ENCODE assay signal across 7 cellular contexts in the genomic region with DNA sequence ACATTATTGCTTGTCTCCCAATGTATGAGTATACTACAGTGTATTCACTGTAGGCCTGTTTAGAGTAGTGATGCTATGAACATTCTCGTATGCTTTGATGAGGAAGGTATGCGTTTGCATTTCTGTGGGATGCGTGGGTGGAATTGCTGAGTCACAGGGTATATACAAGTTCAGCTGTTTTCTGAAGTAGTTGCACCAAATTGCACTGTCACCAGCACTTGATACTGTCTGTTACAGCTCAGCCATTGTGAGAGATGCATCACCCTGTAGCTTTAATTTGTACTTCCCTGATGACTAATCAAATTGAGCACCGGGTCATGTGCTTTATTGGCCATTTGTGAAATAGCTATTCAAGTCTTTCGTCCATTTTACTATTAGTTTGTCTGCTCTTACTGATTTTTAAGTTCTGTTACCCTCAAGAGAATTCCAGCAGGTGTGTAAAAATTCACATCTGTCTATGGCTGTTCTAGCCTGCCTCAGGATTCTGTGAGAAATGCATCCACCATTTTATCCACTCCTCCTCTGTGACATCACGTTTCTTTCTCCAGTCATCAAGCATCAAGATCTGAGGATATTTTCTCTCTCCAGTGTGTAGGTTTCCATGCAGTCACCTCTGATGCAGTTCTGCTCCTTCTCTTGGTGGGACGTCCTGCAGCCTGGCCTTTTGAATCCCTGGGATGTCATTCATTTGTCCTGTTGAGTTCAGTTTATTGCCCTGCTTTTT.
DNase-seq lines count a peak whose midpoint lies in the region; ATAC-seq and TF ChIP-seq lines count a peak whose summit lies in the region.

No MANE protein-coding gene starts in this region.

- peaks cover 8% of the 10 kb centered on the region for H3K4me1 ChIP-seq in foreskin keratinocyte

- H3K27ac ChIP-seq in foreskin keratinocyte, result no peak overlapping the region

- ATAC-seq in foreskin keratinocyte (peak; percentile 70), HG03280 (IDR thresholded peaks at IDR 0.05; ENCODE audit: unreplicated experiment) (no peak)

- H3K27me3 ChIP-seq in foreskin keratinocyte, result no peaks in the 10 kb centered on the region

- DNase-seq in LoVo (ENCODE audit: low spot score), result peak; percentile 29
- peak; percentile 68 to 80 for DNase-seq in activated CD4-positive, alpha-beta T cell treated with anti-CD3 and anti-CD28 coated beads, Interleukin-2, amount 50 U/mL, for 48 hours
- DNase-seq in foreskin keratinocyte, result peak; percentile 44 to 66
- DNase-seq in stimulated activated CD8-positive, alpha-beta memory T cell treated with anti-CD3 and anti-CD28 coated beads, Interleukin-4, amount 100 ng/mL, for 48 hours, result peak; percentile 83
- no peak for DNase-seq in hippocampal formation (lab: John Stamatoyannopoulos, UW)
- no peak for DNase-seq in cerebellar nuclear complex (lab: John Stamatoyannopoulos, UW)

- TF ChIP-seq CTCF in foreskin keratinocyte (conservative IDR thresholded peaks at IDR 0.05), result no peak

Comparison
In these comparisons a context has a peak if more than half of its experiments do, and no peak if none do; other contexts are left out.
1. DNase-seq: peak in LoVo (single experiment), activated CD4-positive, alpha-beta T cell treated with anti-CD3 and anti-CD28 coated beads, Interleukin-2, amount 50 U/mL, for 48 hours (2 of 2), foreskin keratinocyte (2 of 2) and stimulated activated CD8-positive, alpha-beta memory T cell treated with anti-CD3 and anti-CD28 coated beads, Interleukin-4, amount 100 ng/mL, for 48 hours (single experiment); none in hippocampal formation (0 of 2) and cerebellar nuclear complex (0 of 2).